In genomic region chr4:52657317-52657629, GRCh38 we compare ENCODE assay signal across 2 cellular contexts.
TF ChIP-seq lines count a peak whose summit lies in the region.

No MANE protein-coding gene starts in this region.

TF ChIP-seq in IMR-90, 13 proteins besides CTCF, POLR2A, EP300 and RAD21:
- no peak for TF ChIP-seq NFE2L2 (IDR thresholded peaks at IDR 0.05; ENCODE audit: low read depth, low read length)
- TF ChIP-seq RCOR1 (IDR thresholded peaks at IDR 0.05; ENCODE audit: insufficient replicate concordance, low read length), result no peak
- no peak for TF ChIP-seq RFX5 (IDR thresholded peaks at IDR 0.05; ENCODE audit: low read depth, low read length)
- TF ChIP-seq BHLHE40 (IDR thresholded peaks at IDR 0.05; ENCODE audit: low read depth, low read length), result no peak
- TF ChIP-seq SMC3 (IDR thresholded peaks at IDR 0.05; ENCODE audit: low read depth, low read length), result no peak
- no peak for TF ChIP-seq CHD1 (IDR thresholded peaks at IDR 0.05; ENCODE audit: low read depth, low read length)
- TF ChIP-seq FOS (IDR thresholded peaks at IDR 0.05; ENCODE audit: low read depth, low read length), result no peak
- TF ChIP-seq USF2 (IDR thresholded peaks at IDR 0.05; ENCODE audit: low read depth, low read length), result no peak
- no peak for TF ChIP-seq MAZ (IDR thresholded peaks at IDR 0.05; ENCODE audit: borderline replicate concordance, low read depth, low read length)
- no peak for TF ChIP-seq CEBPB (IDR thresholded peaks at IDR 0.05; ENCODE audit: low read depth, low read length)
- TF ChIP-seq ELK1 (IDR thresholded peaks at IDR 0.05; ENCODE audit: borderline replicate concordance, low read depth, low read length), result no peak
- no peak for TF ChIP-seq MXI1 (IDR thresholded peaks at IDR 0.05; ENCODE audit: borderline replicate concordance, low read depth, low read length)
- no peak for TF ChIP-seq MAFK (IDR thresholded peaks at IDR 0.05; ENCODE audit: low read depth, low read length)

TF ChIP-seq in H1, 55 proteins besides CTCF, POLR2A, EP300 and RAD21:
- TF ChIP-seq HDAC2 (IDR thresholded peaks at IDR 0.05; ENCODE audit: borderline replicate concordance in 1 of 2, low read depth in 2 of 2, low read length in 2 of 2), result no peak
- no peak for TF ChIP-seq ATF2 (IDR thresholded peaks at IDR 0.05; ENCODE audit: low read length)
- no peak for TF ChIP-seq BACH1 (IDR thresholded peaks at IDR 0.05; ENCODE audit: low read length)
